15 cellular contexts compared by ENCODE assay signal in the genomic region with DNA sequence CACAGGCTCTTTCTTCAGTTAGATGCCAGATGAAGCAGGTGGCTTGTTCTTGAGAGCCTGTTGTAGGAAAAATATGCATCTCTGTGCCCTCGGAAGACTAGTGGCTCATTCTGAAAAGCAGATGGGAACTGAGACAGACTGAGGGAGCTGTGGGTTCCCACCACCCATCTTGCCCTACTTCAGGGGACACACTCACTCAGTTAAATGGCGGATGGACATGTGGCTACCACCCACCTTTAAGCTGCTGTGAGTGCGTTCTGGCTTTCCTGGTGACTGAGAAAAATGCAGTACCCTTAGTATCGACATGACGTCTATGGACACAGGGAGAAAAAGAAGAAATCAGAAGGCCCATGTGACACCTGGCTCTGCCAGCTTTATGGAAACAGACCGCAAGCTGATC. TPM values are rescaled to one million over a fixed set of nuclear protein-coding genes. Genes with fewer than 3 reads are reported as not detected.
"Had no signal": no experiment of that assay in that cellular context is flagged by ENCODE, and none has a peak within 500 bp of the region (broad histone marks: within the 10 kb centered on the region; RNA-seq: fewer than 3 reads in every experiment).

No MANE protein-coding gene starts in this region.

- H3K9me3 Mint-ChIP-seq: activated naive CD8-positive, alpha-beta T cell treated with anti-CD3 and anti-CD28 coated beads, Interleukin-2, amount 10 ng/mL, durations not matched to agents 7 days and 5 days; activated T-helper 1 cell treated with anti-CD3 and anti-CD28 coated beads, Interleukin-12 subunit alpha, Interleukin-12 subunit beta, Interleukin-2, Interleukin-4 antibody, amounts not matched to agents 30 ng/mL and 10 ng/mL and 1 ng/mL, durations not matched to agents 14 hours and 24 hours and 36 hours; brain; memory B cell; stimulated activated naive CD8-positive, alpha-beta T cell treated with anti-CD3 and anti-CD28 coated beads, Interleukin-15, Interleukin-2, amounts not matched to agents 100 ng/mL and 50 ng/mL, for 24 hours; T-cell had no signal

- DNase-seq: activated CD4-positive, alpha-beta T cell treated with anti-CD3 and anti-CD28 coated beads, Interleukin-2, amount 50 U/mL, for 1 hour; activated naive CD4-positive, alpha-beta T cell; activated naive CD8-positive, alpha-beta T cell treated with anti-CD3 and anti-CD28 coated beads, Interleukin-2, amount 10 ng/mL, durations not matched to agents 7 days and 5 days; erythroblast; left ventricle myocardium superior; psoas muscle; spleen; T-cell; T1000 had no signal

- H3K27me3 Mint-ChIP-seq: brain, T-cell had no signal

- H3K9me3 ChIP-seq: psoas muscle, spleen had no signal

- H3K27me3 ChIP-seq: spleen had no signal

- H3K4me3 Mint-ChIP-seq: activated naive CD8-positive, alpha-beta T cell treated with anti-CD3 and anti-CD28 coated beads, Interleukin-2, amount 10 ng/mL, durations not matched to agents 7 days and 5 days; activated T-helper 1 cell treated with anti-CD3 and anti-CD28 coated beads, Interleukin-12 subunit alpha, Interleukin-12 subunit beta, Interleukin-2, Interleukin-4 antibody, amounts not matched to agents 30 ng/mL and 10 ng/mL and 1 ng/mL, durations not matched to agents 14 hours and 24 hours and 36 hours; memory B cell; stimulated activated naive CD8-positive, alpha-beta T cell treated with anti-CD3 and anti-CD28 coated beads, Interleukin-15, Interleukin-2, amounts not matched to agents 100 ng/mL and 50 ng/mL, for 24 hours; T-cell had no signal

- H3K27ac ChIP-seq: psoas muscle had no signal

- H3K4me3 ChIP-seq: psoas muscle, spleen had no signal

- H3K36me3 Mint-ChIP-seq: activated naive CD8-positive, alpha-beta T cell treated with anti-CD3 and anti-CD28 coated beads, Interleukin-2, amount 10 ng/mL, durations not matched to agents 7 days and 5 days; brain; memory B cell; T-cell had no signal

- H3K36me3 ChIP-seq: spleen had no signal

- ATAC-seq: activated CD4-positive, CD25-positive, alpha-beta regulatory T cell treated with anti-CD3 and anti-CD28 coated beads, Interleukin-2, amount 50 U/mL, for 24 hours; left ventricle myocardium superior; psoas muscle; T-cell had no signal

- H3K4me1 Mint-ChIP-seq: activated naive CD8-positive, alpha-beta T cell treated with anti-CD3 and anti-CD28 coated beads, Interleukin-2, amount 10 ng/mL, durations not matched to agents 7 days and 5 days; memory B cell; T-cell had no signal

- H3K27ac Mint-ChIP-seq: activated naive CD8-positive, alpha-beta T cell treated with anti-CD3 and anti-CD28 coated beads, Interleukin-2, amount 10 ng/mL, durations not matched to agents 7 days and 5 days; activated T-helper 1 cell treated with anti-CD3 and anti-CD28 coated beads, Interleukin-12 subunit alpha, Interleukin-12 subunit beta, Interleukin-2, Interleukin-4 antibody, amounts not matched to agents 30 ng/mL and 10 ng/mL and 1 ng/mL, durations not matched to agents 14 hours and 24 hours and 36 hours; memory B cell; stimulated activated naive CD8-positive, alpha-beta T cell treated with anti-CD3 and anti-CD28 coated beads, Interleukin-15, Interleukin-2, amounts not matched to agents 100 ng/mL and 50 ng/mL, for 24 hours; T-cell had no signal

RNA-seq across cellular contexts. Expression of a gene that starts 50.3 kb away (rescaled TPM):
- total RNA-seq: activated CD8-positive, alpha-beta memory T cell treated with anti-CD3 and anti-CD28 coated beads for 36 hours; activated naive CD8-positive, alpha-beta T cell treated with anti-CD3 and anti-CD28 coated beads, Interleukin-2, amount 10 ng/mL, durations not matched to agents 7 days and 5 days; activated T-helper 1 cell treated with anti-CD3 and anti-CD28 coated beads, Interleukin-12 subunit alpha, Interleukin-12 subunit beta, Interleukin-2, Interleukin-4 antibody, amounts not matched to agents 30 ng/mL and 10 ng/mL and 1 ng/mL, durations not matched to agents 14 hours and 24 hours and 36 hours; T-cell had no signal
